Comparison of ENCODE assay signal across 9 cellular contexts in the genomic region with DNA sequence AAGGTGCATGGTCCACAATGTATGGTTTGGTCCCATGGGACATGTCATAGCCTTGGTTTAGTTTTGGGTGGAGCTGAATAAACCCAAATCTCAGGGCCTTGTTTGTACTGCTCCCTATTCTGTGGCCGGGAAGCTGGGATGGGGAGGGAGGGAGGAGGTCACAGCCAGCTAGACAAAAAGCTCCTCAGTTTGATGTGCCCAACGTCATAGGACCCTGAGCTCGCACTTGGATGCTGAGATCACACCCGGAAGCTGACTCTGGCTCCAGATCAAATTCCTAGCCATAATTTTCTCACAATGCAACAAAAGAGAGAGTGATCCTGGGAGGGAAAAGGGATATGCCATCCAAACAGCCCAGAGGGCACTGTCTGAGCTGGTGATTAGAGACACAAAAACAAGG. TPM values are rescaled to one million over a fixed set of nuclear protein-coding genes. Genes with fewer than 3 reads are reported as not detected.
DNase-seq lines count a peak whose midpoint lies in the region; TF ChIP-seq lines count a peak whose summit lies in the region.
"Had no signal": no experiment of that assay in that cellular context is flagged by ENCODE, and none has a peak within 500 bp of the region (broad histone marks: within the 10 kb centered on the region; RNA-seq: fewer than 3 reads in every experiment).

No MANE protein-coding gene starts in this region.

- H3K9ac ChIP-seq in smooth muscle cell (ENCODE audit: low read depth) = no peak overlapping the region

- CTCF ChIA-PET in BJ (lab: Yijun Ruan, JAX) = interaction anchor here (0.5 to 1.4 kb wide), 7 partner anchors 10 to 68 kb away, joined by 3 to 7 read pairs (median 3); no protein-coding TSS in a partner anchor

- no peaks in the 10 kb centered on the region for H3F3A ChIP-seq in smooth muscle cell (ENCODE audit: low read depth)

- H3K9me3 ChIP-seq in smooth muscle cell (replicated peaks; ENCODE audit: low read depth) = no peaks in the 10 kb centered on the region

- H3K27me3 ChIP-seq in BJ (ENCODE audit: control insufficient read depth, insufficient read depth, low read length) (no peaks in the 10 kb centered on the region), smooth muscle cell (ENCODE audit: low read depth) (no peaks in the 10 kb centered on the region)

- peak overlapping the region; percentile 46 for H3K4me3 ChIP-seq in BJ (ENCODE audit: low read depth, low read length)
- no peak overlapping the region for H3K4me3 ChIP-seq in smooth muscle cell

- no peaks in the 10 kb centered on the region for H4K20me1 ChIP-seq in smooth muscle cell (ENCODE audit: low read depth)

- peaks cover 9% of the 10 kb centered on the region for H3K4me1 ChIP-seq in smooth muscle cell (ENCODE audit: low read depth)

- H3K4me2 ChIP-seq in smooth muscle cell = no peak overlapping the region

- WGBS in smooth muscle cell (ENCODE audit: low lambda C conversion rate) = 66% methylated on average over 4 of the region's 4 CpGs

- intact Hi-C loops in cardiac septum (cut with DNase I) = no loop called here

- no peak overlapping the region for H3K27ac ChIP-seq in smooth muscle cell (ENCODE audit: low read depth)

- DNase-seq in BJ (ENCODE audit: low read depth) (peak; percentile 53), amygdala (lab: John Stamatoyannopoulos, UW) (peak in 50 of 56 donors; percentile 38 to 89 (median 66)), cardiac septum (ENCODE audit: low spot score) (peak; percentile 82), pons (ENCODE audit: low spot score) (peak; percentile 96), CD1c-positive myeloid dendritic cell (ENCODE audit: extremely low spot score) (no peak), smooth muscle cell (lab: John Stamatoyannopoulos, UW; ENCODE audit: unreplicated experiment) (no peak), NCI-H1930 (lab: John Stamatoyannopoulos, UW) (no peak)
- DNase-seq in activated effector memory CD4-positive, alpha-beta T cell treated with Interleukin-2 at 50 U/mL for 16 hours = no peak
- DNase-seq: activated naive CD4-positive, alpha-beta T cell treated with anti-CD3 and anti-CD28 coated beads for 36 hours had no signal

- no peaks in the 10 kb centered on the region for H3K79me2 ChIP-seq in smooth muscle cell (ENCODE audit: low read depth)

- POLR2A ChIA-PET in BJ (lab: Charles Lee) = interaction anchor here (1.2 kb wide), 1 partner anchor 13 kb away, joined by 4 read pairs; no protein-coding TSS in a partner anchor

- H3K36me3 ChIP-seq in BJ (ENCODE audit: control insufficient read depth, insufficient read depth, low read length) = peaks cover 1% of the 10 kb centered on the region; the same call in 1 of the 2 replicates
- no peaks in the 10 kb centered on the region for H3K36me3 ChIP-seq in smooth muscle cell (ENCODE audit: low read depth)

- TF ChIP-seq CTCF in BJ (IDR thresholded peaks at IDR 0.05; ENCODE audit: insufficient read depth, low read depth, low read length) (no peak), smooth muscle cell (IDR thresholded peaks at IDR 0.05; ENCODE audit: borderline replicate concordance, insufficient read depth, poor library complexity, severe bottlenecking) (no peak)

- H2AFZ ChIP-seq in smooth muscle cell (ENCODE audit: low read depth) = no peak overlapping the region

RNA-seq across cellular contexts. Expression of gene HSPB2, which starts 1.5 kb away (rescaled TPM):
- polyA plus RNA-seq in BJ (2011; rRNA removed) (2.5 and 4.0 TPM in 2 replicates), smooth muscle cell (0.18 and 0.87 TPM in 2 replicates)
- polyA minus RNA-seq in BJ (2011; rRNA and poly(A)+ RNA removed) = 1.2 and 2.8 TPM in 2 replicates
- total RNA-seq in cardiac septum (59.9 TPM), smooth muscle cell (not detected in 2 replicates)
- total RNA-seq: activated naive CD4-positive, alpha-beta T cell treated with anti-CD3 and anti-CD28 coated beads for 36 hours had no signal

RNA-seq across cellular contexts. Expression of gene CRYAB, which starts 2.4 kb away (rescaled TPM):
- polyA plus RNA-seq in BJ (2011; rRNA removed) (76.7 and 83.6 TPM in 2 replicates), smooth muscle cell (97.4 and 125 TPM in 2 replicates)
- polyA minus RNA-seq in BJ (2011; rRNA and poly(A)+ RNA removed) = 15.6 and 26.2 TPM in 2 replicates
- total RNA-seq in cardiac septum (8,606 TPM), smooth muscle cell (26.6 and 47.4 TPM in 2 replicates)
- total RNA-seq: activated naive CD4-positive, alpha-beta T cell treated with anti-CD3 and anti-CD28 coated beads for 36 hours had no signal

RNA-seq across cellular contexts. Expression of gene C11orf52, which starts 4.7 kb away (rescaled TPM):
- polyA plus RNA-seq in BJ (2011; rRNA removed) (2.7 and 2.9 TPM in 2 replicates), smooth muscle cell (0.64 and 1.2 TPM in 2 replicates)
- polyA minus RNA-seq in BJ (2011; rRNA and poly(A)+ RNA removed) = 1.6 and 1.8 TPM in 2 replicates
- total RNA-seq in cardiac septum (2.6 TPM), smooth muscle cell (0.90 and 3.0 TPM in 2 replicates)
- total RNA-seq: activated naive CD4-positive, alpha-beta T cell treated with anti-CD3 and anti-CD28 coated beads for 36 hours had no signal

RNA-seq across cellular contexts. Expression of gene DIXDC1, which starts 23.1 kb away (rescaled TPM):
- polyA plus RNA-seq in BJ (2011; rRNA removed) (13.5 and 13.9 TPM in 2 replicates), smooth muscle cell (11.9 and 12.4 TPM in 2 replicates)
- polyA minus RNA-seq in BJ (2011; rRNA and poly(A)+ RNA removed) = 14.3 and 16.9 TPM in 2 replicates
- total RNA-seq in cardiac septum (29.0 TPM), smooth muscle cell (19.7 and 24.8 TPM in 2 replicates)

RNA-seq across cellular contexts. Expression of gene CFAP68, which starts 34.7 kb away (rescaled TPM):
- 16.6 and 33.0 TPM in 2 replicates for polyA plus RNA-seq in BJ (2011; rRNA removed)
- 3.4 and 4.8 TPM in 2 replicates for polyA minus RNA-seq in BJ (2011; rRNA and poly(A)+ RNA removed)
- 27.8 TPM for total RNA-seq in cardiac septum
- total RNA-seq in smooth muscle cell = 2.7 and 10.5 TPM in 2 replicates
- 17.6 and 19.2 TPM in 2 replicates for polyA plus RNA-seq in smooth muscle cell

Comparison
In these comparisons a context has a peak if more than half of its experiments do, and no peak if none do; other contexts are left out.
1. DNase-seq: peak in BJ (single experiment), amygdala (50 of 56), cardiac septum (single experiment) and pons (single experiment); none in CD1c-positive myeloid dendritic cell (single experiment), activated effector memory CD4-positive, alpha-beta T cell treated with Interleukin-2 at 50 U/mL for 16 hours (single experiment), smooth muscle cell (single experiment) and NCI-H1930 (0 of 2).
2. RNA of gene HSPB2, which starts 1.5 kb away (total RNA-seq): 59.9 TPM in cardiac septum (single experiment); not detected in smooth muscle cell; every median in the first group is over 10 times any median in the second.
3. RNA of gene CRYAB, which starts 2.4 kb away (total RNA-seq): 8,606 TPM in cardiac septum (single experiment); 26.6 to 47.4 TPM in smooth muscle cell; every median in the first group is over 100 times any median in the second.